15 cellular contexts compared by ENCODE assay signal in genomic region chr2:183021613-183022012, GRCh38. TPM values are rescaled to one million over a fixed set of nuclear protein-coding genes. Genes with fewer than 3 reads are reported as not detected.
DNase-seq lines count a peak whose midpoint lies in the region; ATAC-seq and TF ChIP-seq lines count a peak whose summit lies in the region.
"Had no signal": no experiment of that assay in that cellular context is flagged by ENCODE, and none has a peak within 500 bp of the region (broad histone marks: within the 10 kb centered on the region; RNA-seq: fewer than 3 reads in every experiment).

No MANE protein-coding gene starts in this region.

- POLR2A ChIA-PET in MCF 10A (lab: Yijun Ruan, JAX) = interaction anchor here (1.2 to 4.5 kb wide), 4 partner anchors 10 to 57 kb away, joined by 3 to 25 read pairs (median 5); partner anchors contain the start of gene DUSP19
- POLR2A ChIA-PET in activated CD8-positive, alpha-beta T cell treated with anti-CD3 and anti-CD28 coated beads for 36 hours (lab: Charles Lee) = no interaction called here

- H3K27ac Mint-ChIP-seq in MCF 10A (ENCODE audit: low read depth, unreplicated experiment) (peak overlapping the region; percentile 33), Calu3 (ENCODE audit: unreplicated experiment) (peak overlapping the region; percentile 47)
- no peak overlapping the region for H3K27ac Mint-ChIP-seq in activated CD8-positive, alpha-beta T cell treated with anti-CD3 and anti-CD28 coated beads for 36 hours
- H3K27ac Mint-ChIP-seq: CD14-positive monocyte; CD8-positive, alpha-beta T cell had no signal

- no peak for TF ChIP-seq POLR2A in breast epithelium (IDR thresholded peaks at IDR 0.05)

- H3K4me1 ChIP-seq in breast epithelium = no peaks in the 10 kb centered on the region

- H3K4me3 Mint-ChIP-seq in MCF 10A (ENCODE audit: unreplicated experiment) (peak overlapping the region; percentile 3), Calu3 (ENCODE audit: low read depth, unreplicated experiment) (no peak overlapping the region)
- H3K4me3 Mint-ChIP-seq in activated CD8-positive, alpha-beta T cell treated with anti-CD3 and anti-CD28 coated beads for 36 hours = no peak overlapping the region
- H3K4me3 Mint-ChIP-seq: CD8-positive, alpha-beta T cell had no signal

- no peaks in the 10 kb centered on the region for H3K36me3 ChIP-seq in breast epithelium

- H3K9me3 Mint-ChIP-seq in MCF 10A (ENCODE audit: unreplicated experiment) = no peaks in the 10 kb centered on the region
- H3K9me3 Mint-ChIP-seq in Calu3 (ENCODE audit: low read depth, unreplicated experiment) = no peaks in the 10 kb centered on the region
- no peaks in the 10 kb centered on the region for H3K9me3 Mint-ChIP-seq in activated CD8-positive, alpha-beta T cell treated with anti-CD3 and anti-CD28 coated beads for 36 hours
- H3K9me3 Mint-ChIP-seq: CD14-positive monocyte; CD8-positive, alpha-beta T cell had no signal

- CTCF ChIA-PET in MCF 10A (lab: Yijun Ruan, JAX) (no interaction called here), Calu3 (lab: Charles Lee) (no interaction called here)
- CTCF ChIA-PET in activated CD8-positive, alpha-beta T cell treated with anti-CD3 and anti-CD28 coated beads for 36 hours (lab: Charles Lee) = no interaction called here

- no peaks in the 10 kb centered on the region for H3K9me3 ChIP-seq in breast epithelium
- H3K9me3 ChIP-seq: HAP-1 had no signal

- peaks cover 30% of the 10 kb centered on the region for H3K36me3 Mint-ChIP-seq in MCF 10A (ENCODE audit: insufficient read depth, unreplicated experiment)
- peaks cover 16% of the 10 kb centered on the region for H3K36me3 Mint-ChIP-seq in Calu3 (ENCODE audit: insufficient read depth, unreplicated experiment)
- H3K36me3 Mint-ChIP-seq in activated CD8-positive, alpha-beta T cell treated with anti-CD3 and anti-CD28 coated beads for 36 hours (ENCODE audit: low read depth) = no peaks in the 10 kb centered on the region
- H3K36me3 Mint-ChIP-seq: CD14-positive monocyte; CD8-positive, alpha-beta T cell had no signal

- H3K27ac ChIP-seq in breast epithelium = no peak overlapping the region

- intact Hi-C loops in MCF 10A (cut with micrococcal nuclease) = no loop called here
- intact Hi-C loops in breast epithelium (cut with DNase I; ENCODE audit: low total_unique reads) = no loop called here
- intact Hi-C loops in Calu3 (cut with micrococcal nuclease; ENCODE audit: unreplicated experiment) = no loop called here
- intact Hi-C loops in activated CD8-positive, alpha-beta T cell treated with anti-CD3 and anti-CD28 coated beads for 36 hours (cut with micrococcal nuclease) = no loop called here

- no peaks in the 10 kb centered on the region for H3K27me3 ChIP-seq in breast epithelium

- DNase-seq in MCF 10A (ENCODE audit: unreplicated experiment) (peak; percentile 57), breast epithelium (ENCODE audit: low spot score in 2 of 2) (no peak), Calu3 (no peak), RPMI7951 (ENCODE audit: low read depth) (peak; percentile 28), fibroblast of gingiva (ENCODE audit: low read depth) (peak; percentile 33), UCSD-AML1 (lab: John Stamatoyannopoulos, UW; ENCODE audit: unreplicated experiment) (no peak)
- no peak for DNase-seq in activated CD8-positive, alpha-beta T cell treated with anti-CD3 and anti-CD28 coated beads for 36 hours
- DNase-seq: CD8-positive, alpha-beta T cell; COR-L47; DND-41; GF-D8; IMR-90 had no signal

- H3K4me1 Mint-ChIP-seq in MCF 10A (ENCODE audit: insufficient read depth, unreplicated experiment) (peaks cover 25% of the 10 kb centered on the region), Calu3 (ENCODE audit: low read depth, unreplicated experiment) (peaks cover 17% of the 10 kb centered on the region)
- no peaks in the 10 kb centered on the region for H3K4me1 Mint-ChIP-seq in activated CD8-positive, alpha-beta T cell treated with anti-CD3 and anti-CD28 coated beads for 36 hours (ENCODE audit: low read depth)
- H3K4me1 Mint-ChIP-seq: CD14-positive monocyte had no signal

- no peak for ATAC-seq in GM19397 (IDR thresholded peaks at IDR 0.05; ENCODE audit: unreplicated experiment)
- ATAC-seq in activated CD8-positive, alpha-beta T cell treated with anti-CD3 and anti-CD28 coated beads for 36 hours = no peak
- ATAC-seq: CD8-positive, alpha-beta T cell had no signal

- BruUV-seq in MCF 10A (replicated peaks; lab: Mats Ljungman, UMichigan) = no TSS peak
- no TSS peak for BruUV-seq in Calu3 (replicated peaks; lab: Mats Ljungman, UMichigan)

- H3K4me3 ChIP-seq in breast epithelium = no peak overlapping the region
- H3K4me3 ChIP-seq: HAP-1 had no signal

- H3K27me3 Mint-ChIP-seq in MCF 10A (ENCODE audit: insufficient read depth, unreplicated experiment) = no peaks in the 10 kb centered on the region
- H3K27me3 Mint-ChIP-seq in Calu3 (ENCODE audit: unreplicated experiment) = no peaks in the 10 kb centered on the region
- H3K27me3 Mint-ChIP-seq in activated CD8-positive, alpha-beta T cell treated with anti-CD3 and anti-CD28 coated beads for 36 hours = peaks cover 19% of the 10 kb centered on the region

- TF ChIP-seq CTCF in MCF 10A (IDR thresholded peaks at IDR 0.05; ENCODE audit: unreplicated experiment) (no peak), breast epithelium (IDR thresholded peaks at IDR 0.05) (no peak), Calu3 (IDR thresholded peaks at IDR 0.05; ENCODE audit: unreplicated experiment) (no peak)
- TF ChIP-seq CTCF in activated CD8-positive, alpha-beta T cell treated with anti-CD3 and anti-CD28 coated beads for 36 hours (IDR thresholded peaks at IDR 0.05) = no peak

RNA-seq across cellular contexts. Expression of gene NCKAP1, which starts 16.6 kb away (rescaled TPM):
- 160 and 187 TPM in 2 replicates for total RNA-seq in MCF 10A (2022)
- total RNA-seq in breast epithelium = 100 to 1,000 TPM; 122 to 270 (median 186) TPM
- total RNA-seq in Calu3 (2022) = 143 and 157 TPM in 2 replicates
- total RNA-seq in RPMI7951 (2014; rRNA removed; shearing (Covaris generic)) = 182 and 188 TPM in 2 replicates
- 1 to 10 TPM; 3.1 to 3.9 TPM for total RNA-seq in activated CD8-positive, alpha-beta T cell treated with anti-CD3 and anti-CD28 coated beads for 36 hours

RNA-seq across cellular contexts. Expression of gene DUSP19, which starts 56.9 kb away (rescaled TPM):
- total RNA-seq in MCF 10A (2022) (0.84 and 1.0 TPM in 2 replicates), breast epithelium (1 to 10 TPM; 1.6 to 3.7 (median 1.9) TPM), Calu3 (2022) (1.6 and 2.7 TPM in 2 replicates)
- 1.7 and 2.1 TPM in 2 replicates for total RNA-seq in RPMI7951 (2014; rRNA removed; shearing (Covaris generic))
- total RNA-seq in activated CD8-positive, alpha-beta T cell treated with anti-CD3 and anti-CD28 coated beads for 36 hours = 1 to 10 TPM; 2.1 to 2.3 TPM

Comparison
In these comparisons a context has a peak if more than half of its experiments do, and no peak if none do; other contexts are left out.
1. DNase-seq: peak in MCF 10A (single experiment), RPMI7951 (single experiment) and fibroblast of gingiva (single experiment); none in breast epithelium (0 of 2), Calu3 (single experiment), UCSD-AML1 (single experiment) and activated CD8-positive, alpha-beta T cell treated with anti-CD3 and anti-CD28 coated beads for 36 hours (single experiment).
2. RNA of gene NCKAP1, which starts 16.6 kb away (total RNA-seq): 182 to 188 TPM in RPMI7951, 122 to 270 TPM in breast epithelium, 160 to 187 TPM in MCF 10A and 143 to 157 TPM in Calu3; 3.1 to 3.9 TPM in activated CD8-positive, alpha-beta T cell treated with anti-CD3 and anti-CD28 coated beads for 36 hours; every median in the first group is over 10 times any median in the second.